ENCODE assay signal across 32 cellular contexts in the genomic region with DNA sequence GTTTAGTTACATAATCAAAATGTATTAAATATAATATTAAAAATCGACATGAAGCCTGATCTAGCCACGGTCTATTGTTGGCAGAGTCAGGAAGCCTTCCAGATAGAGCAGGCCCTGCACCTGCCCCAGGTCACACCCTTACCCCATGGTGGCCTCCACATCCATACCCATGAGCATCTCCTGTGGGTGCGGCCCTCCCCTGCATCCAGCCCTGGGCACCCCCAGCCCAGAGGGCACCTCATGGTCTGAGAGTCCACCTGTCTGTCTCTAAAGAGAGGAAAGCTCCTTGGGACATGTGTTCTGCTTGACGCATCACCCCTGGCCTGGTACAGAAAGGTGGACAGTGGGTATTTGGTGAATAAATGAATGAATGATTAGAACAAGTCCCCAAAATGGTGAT. TPM values are rescaled to one million over a fixed set of nuclear protein-coding genes. Genes with fewer than 3 reads are reported as not detected.
"Had no signal": no experiment of that assay in that cellular context is flagged by ENCODE, and none has a peak within 500 bp of the region (broad histone marks: within the 10 kb centered on the region; RNA-seq: fewer than 3 reads in every experiment).

No MANE protein-coding gene starts in this region.

- H3K27me3 ChIP-seq: body of pancreas, breast epithelium, SJCRH30 had no signal

- H3K4me1 ChIP-seq: body of pancreas, breast epithelium had no signal

- DNase-seq: activated CD4-positive, alpha-beta memory T cell treated with anti-CD3 and anti-CD28 coated beads for 36 hours; activated CD4-positive, alpha-beta T cell treated with anti-CD3 and anti-CD28 coated beads for 4 hours; activated CD4-positive, alpha-beta T cell treated with anti-CD3 and anti-CD28 coated beads, Interleukin-2, amount 50 U/mL, for 1 hour; activated CD8-positive, alpha-beta memory T cell treated with anti-CD3 and anti-CD28 coated beads, Interleukin-2, amount 10 ng/mL, durations not matched to agents 7 days and 5 days; activated gamma-delta T cell; activated naive CD4-positive, alpha-beta T cell treated with Interleukin-2 at 50 U/mL for 16 hours; activated naive CD8-positive, alpha-beta T cell treated with anti-CD3 and anti-CD28 coated beads, Interleukin-2, amount 10 ng/mL, durations not matched to agents 7 days and 5 days; activated T-cell treated with anti-CD3 and anti-CD28 coated beads, Interleukin-2, amount 50 U/mL, for 1 hour; amygdala; body of pancreas; IMR-90; MG63; NCI-H1048; NCI-H1105 treated with DMSO at 0.1 percent for 48 hours; NCI-H1436; NCI-H1694; NCI-H1930; NCI-H2081 treated with DMSO at 0.1 percent for 48 hours; NCI-H226; NCI-H446 treated with DMSO at 0.1 percent for 48 hours; NCI-H524 treated with DMSO at 0.1 percent for 48 hours; SHP77; T1000 had no signal

- H3K36me3 ChIP-seq: breast epithelium, MG63, SJCRH30 had no signal

- H3K9me3 ChIP-seq: body of pancreas, breast epithelium, MG63, SJCRH30 had no signal

- H3K27ac ChIP-seq: body of pancreas, breast epithelium, SJCRH30, SK-N-MC had no signal

- ATAC-seq: activated CD4-positive, CD25-positive, alpha-beta regulatory T cell treated with anti-CD3 and anti-CD28 coated beads, Interleukin-2, amount 50 U/mL, for 24 hours; body of pancreas; K562; Panc1; WTC11 had no signal

- H3K4me3 ChIP-seq: body of pancreas, breast epithelium, K562, MG63, SJCRH30, SK-N-MC had no signal

RNA-seq across cellular contexts. Expression of gene CSPG4, which starts 37.2 kb away (rescaled TPM):
- total RNA-seq: activated CD4-positive, alpha-beta memory T cell treated with anti-CD3 and anti-CD28 coated beads for 36 hours; activated naive CD8-positive, alpha-beta T cell treated with anti-CD3 and anti-CD28 coated beads, Interleukin-2, amount 10 ng/mL, durations not matched to agents 7 days and 5 days; T-helper 1 cell treated with Interleukin-12 subunit alpha and Interleukin-12 subunit beta and Interleukin-4 antibody, amounts not matched to agents 30 ng/mL and 1 ng/mL, for 36 hours; T-helper 2 cell treated with Interferon-gamma antibody and Interleukin-4, amounts not matched to agents 100 ng/mL and 5 ng/mL, for 36 hours had no signal
